13 cellular contexts compared by ENCODE assay signal in the genomic region with DNA sequence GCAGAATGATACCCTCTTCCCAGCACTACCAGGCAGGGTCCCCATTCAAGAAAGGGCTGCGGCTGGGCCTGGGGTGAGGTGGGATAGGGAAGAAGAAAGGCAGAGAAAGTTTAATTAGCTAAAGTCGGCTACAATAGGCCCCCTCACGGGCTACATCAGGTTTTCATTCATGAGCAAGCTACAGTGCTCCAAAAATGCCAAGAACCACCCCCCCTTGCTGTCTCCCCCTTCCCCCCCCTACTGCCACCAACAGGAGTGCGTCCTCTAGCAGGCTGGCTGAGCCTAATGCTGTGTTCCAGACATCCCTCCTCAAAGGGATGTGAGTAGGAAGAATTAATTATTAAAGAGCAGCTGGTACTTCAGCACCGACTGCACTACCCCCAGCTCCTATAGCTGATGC. TPM values are rescaled to one million over a fixed set of nuclear protein-coding genes. Genes with fewer than 3 reads are reported as not detected.
DNase-seq lines count a peak whose midpoint lies in the region; ATAC-seq and TF ChIP-seq lines count a peak whose summit lies in the region.
"Had no signal": no experiment of that assay in that cellular context is flagged by ENCODE, and none has a peak within 500 bp of the region (broad histone marks: within the 10 kb centered on the region; RNA-seq: fewer than 3 reads in every experiment).

No MANE protein-coding gene starts in this region.

- POLR2A ChIA-PET in HCT116 (lab: Charles Lee) = no interaction called here
- POLR2A ChIA-PET in activated CD8-positive, alpha-beta T cell treated with anti-CD3 and anti-CD28 coated beads, Interleukin-2, amount 10 ng/mL, durations not matched to agents 7 days and 5 days (lab: Charles Lee) = interaction anchor here (4.2 kb wide), 1 partner anchor 9 kb away, joined by 33 read pairs; no protein-coding TSS in a partner anchor

- TF ChIP-seq CTCF in HCT116 (IDR thresholded peaks at IDR 0.05 in 2 of 3, conservative IDR thresholded peaks at IDR 0.05 in 1 of 3; ENCODE audit: borderline replicate concordance in 1 of 3, insufficient read depth in 1 of 3, low read depth in 2 of 3, low read length in 2 of 3) = no peak
- no peak for TF ChIP-seq CTCF in brain (conservative IDR thresholded peaks at IDR 0.05)
- no peak for TF ChIP-seq CTCF in nephron (IDR thresholded peaks at IDR 0.05; ENCODE audit: unreplicated experiment in 3 of 3)
- TF ChIP-seq CTCF in brain microvascular endothelial cell (IDR thresholded peaks at IDR 0.05; ENCODE audit: low read depth, low read length, missing control alignments) = no peak

- H3K4me2 ChIP-seq in HCT116 (ENCODE audit: low read length) = peak overlapping the region; percentile 82; the same call in 1 of the 2 replicates

- ATAC-seq in HCT116 = no peak
- no peak for ATAC-seq in HG02642 (IDR thresholded peaks at IDR 0.05; ENCODE audit: poor library complexity, unreplicated experiment)
- ATAC-seq in activated CD8-positive, alpha-beta T cell treated with anti-CD3 and anti-CD28 coated beads, Interleukin-2, amount 10 ng/mL, durations not matched to agents 7 days and 5 days = no peak

- H3K4me3 Mint-ChIP-seq in brain (peak overlapping the region; percentile 92 to 99 (median 98)), nephron (peak overlapping the region; percentile 94 to 96 (median 95))
- no peak overlapping the region for H3K4me3 Mint-ChIP-seq in activated CD8-positive, alpha-beta T cell treated with anti-CD3 and anti-CD28 coated beads, Interleukin-2, amount 10 ng/mL, durations not matched to agents 7 days and 5 days
- H3K4me3 Mint-ChIP-seq: activated naive CD8-positive, alpha-beta T cell treated with anti-CD3 and anti-CD28 coated beads, Interleukin-2, amount 10 ng/mL, durations not matched to agents 7 days and 5 days had no signal

- H3K27me3 ChIP-seq in HCT116 (ENCODE audit: insufficient read depth, low read length) = no peaks in the 10 kb centered on the region
- no peaks in the 10 kb centered on the region for H3K27me3 ChIP-seq in brain microvascular endothelial cell (replicated peaks)

- no peak overlapping the region for H3K4me3 ChIP-seq in HCT116 (replicated peaks in 1 of 2; ENCODE audit: low read depth in 1 of 2, low read length in 2 of 2)
- no peak overlapping the region for H3K4me3 ChIP-seq in brain microvascular endothelial cell (ENCODE audit: low read depth, low read length)

- no peak overlapping the region for H3K9ac ChIP-seq in HCT116 (ENCODE audit: low read length)
- H3K9ac ChIP-seq: KMS-11 had no signal

- H3K9me2 ChIP-seq in HCT116 (ENCODE audit: insufficient read depth) = no peaks in the 10 kb centered on the region

- RAD21 ChIA-PET in HCT116 (lab: Charles Lee; ENCODE audit: low non-redundant PET in 1 of 2, low total read pairs in 2 of 2, uncharacterized antibody in 2 of 2, unreplicated experiment in 2 of 2) = no interaction called here

- no peak for TF ChIP-seq POLR2A in HCT116 (IDR thresholded peaks at IDR 0.05; ENCODE audit: borderline replicate concordance, extremely low read depth, insufficient read depth, insufficient read length)

- CTCF ChIA-PET in HCT116 (lab: Charles Lee) = interaction anchor here (0.8 kb wide), 1 partner anchor 47 kb away, joined by 3 read pairs; no protein-coding TSS in a partner anchor
- CTCF ChIA-PET in activated CD8-positive, alpha-beta T cell treated with anti-CD3 and anti-CD28 coated beads, Interleukin-2, amount 10 ng/mL, durations not matched to agents 7 days and 5 days (lab: Charles Lee) = no interaction called here

- no peaks in the 10 kb centered on the region for H4K20me1 ChIP-seq in HCT116 (ENCODE audit: insufficient read depth)

- peak; percentile 69 for DNase-seq in Ammon's horn (ENCODE audit: low spot score)
- no peak for DNase-seq in HCT116 (ENCODE audit: low read depth, low spot score)
- DNase-seq in activated CD8-positive, alpha-beta T cell treated with anti-CD3 and anti-CD28 coated beads, Interleukin-2, amount 10 ng/mL, durations not matched to agents 7 days and 5 days = no peak
- DNase-seq in activated CD8-positive, alpha-beta memory T cell treated with anti-CD3 and anti-CD28 coated beads, Interleukin-2, amount 50 U/mL, for 4 hours = no peak
- DNase-seq in brain microvascular endothelial cell = no peak
- DNase-seq: activated naive CD8-positive, alpha-beta T cell treated with anti-CD3 and anti-CD28 coated beads, Interleukin-2, amount 10 ng/mL, durations not matched to agents 7 days and 5 days; COR-L47; NCI-H345 had no signal

- H3K4me1 Mint-ChIP-seq in brain = peaks cover 74% of the 10 kb centered on the region
- H3K4me1 Mint-ChIP-seq in nephron = peaks cover 54% of the 10 kb centered on the region
- H3K4me1 Mint-ChIP-seq in activated CD8-positive, alpha-beta T cell treated with anti-CD3 and anti-CD28 coated beads, Interleukin-2, amount 10 ng/mL, durations not matched to agents 7 days and 5 days (ENCODE audit: low read depth) = peaks cover 16% of the 10 kb centered on the region

- H3K9me3 Mint-ChIP-seq in brain (no peaks in the 10 kb centered on the region), nephron (no peaks in the 10 kb centered on the region)
- H3K9me3 Mint-ChIP-seq in activated CD8-positive, alpha-beta T cell treated with anti-CD3 and anti-CD28 coated beads, Interleukin-2, amount 10 ng/mL, durations not matched to agents 7 days and 5 days (ENCODE audit: insufficient read depth) = no peaks in the 10 kb centered on the region
- H3K9me3 Mint-ChIP-seq: activated naive CD8-positive, alpha-beta T cell treated with anti-CD3 and anti-CD28 coated beads, Interleukin-2, amount 10 ng/mL, durations not matched to agents 7 days and 5 days had no signal

- in situ Hi-C loops in brain microvascular endothelial cell (cut with HindIII; ENCODE audit: low pct_ligation_motif_present, low sequenced_read_pairs) = no loop called here

- no peak overlapping the region for H3K27ac ChIP-seq in HCT116 (ENCODE audit: low read depth, low read length)
- no peak overlapping the region for H3K27ac ChIP-seq in brain microvascular endothelial cell
- H3K27ac ChIP-seq: KMS-11 had no signal

- H3K27ac Mint-ChIP-seq in brain (peak overlapping the region; percentile 85 to 99 (median 98)), nephron (peak overlapping the region; percentile 53 to 67 (median 54))
- H3K27ac Mint-ChIP-seq in activated CD8-positive, alpha-beta T cell treated with anti-CD3 and anti-CD28 coated beads, Interleukin-2, amount 10 ng/mL, durations not matched to agents 7 days and 5 days = no peak overlapping the region
- H3K27ac Mint-ChIP-seq: activated naive CD8-positive, alpha-beta T cell treated with anti-CD3 and anti-CD28 coated beads, Interleukin-2, amount 10 ng/mL, durations not matched to agents 7 days and 5 days had no signal

- H2AFZ ChIP-seq in HCT116 (ENCODE audit: low read depth, low read length, poor library complexity, severe bottlenecking) = no peak overlapping the region

- BruUV-seq in HCT116 (replicated peaks; lab: Mats Ljungman, UMichigan) = no TSS peak

- intact Hi-C loops in HCT116 (cut with micrococcal nuclease) = no loop called here

- H3K9me3 ChIP-seq in HCT116 (ENCODE audit: control insufficient read depth in 1 of 2, insufficient read depth in 1 of 2, low read depth in 1 of 2, low read length in 2 of 2) = no peaks in the 10 kb centered on the region

- no peak for TF ChIP-seq RAD21 in HCT116 (IDR thresholded peaks at IDR 0.05; ENCODE audit: low read depth)

- H3K36me3 ChIP-seq in HCT116 (ENCODE audit: control insufficient read depth in 1 of 2, insufficient read depth in 2 of 2, low read length in 2 of 2) (no peaks in the 10 kb centered on the region), brain microvascular endothelial cell (replicated peaks) (no peaks in the 10 kb centered on the region)

- H3K27me3 Mint-ChIP-seq in brain = peaks cover 6% of the 10 kb centered on the region
- no peaks in the 10 kb centered on the region for H3K27me3 Mint-ChIP-seq in nephron (ENCODE audit: low read depth)
- H3K27me3 Mint-ChIP-seq in activated CD8-positive, alpha-beta T cell treated with anti-CD3 and anti-CD28 coated beads, Interleukin-2, amount 10 ng/mL, durations not matched to agents 7 days and 5 days (ENCODE audit: low read depth) = peaks cover 5% of the 10 kb centered on the region

- H3K4me1 ChIP-seq in HCT116 (ENCODE audit: control insufficient read depth in 1 of 2, insufficient read depth in 2 of 2, low read length in 2 of 2) = peaks cover 14 to 36% of the 10 kb centered on the region in 2 experiments

- H3K79me2 ChIP-seq in HCT116 (ENCODE audit: insufficient read depth, low read length) = peaks cover 8% of the 10 kb centered on the region; the same call in 1 of the 2 replicates

- H3K36me3 Mint-ChIP-seq in brain (peaks cover 11% of the 10 kb centered on the region), nephron (ENCODE audit: low read depth) (peaks cover 13% of the 10 kb centered on the region)
- no peaks in the 10 kb centered on the region for H3K36me3 Mint-ChIP-seq in activated CD8-positive, alpha-beta T cell treated with anti-CD3 and anti-CD28 coated beads, Interleukin-2, amount 10 ng/mL, durations not matched to agents 7 days and 5 days (ENCODE audit: low read depth)
- H3K36me3 Mint-ChIP-seq: activated naive CD8-positive, alpha-beta T cell treated with anti-CD3 and anti-CD28 coated beads, Interleukin-2, amount 10 ng/mL, durations not matched to agents 7 days and 5 days had no signal

RNA-seq across cellular contexts. Expression of a gene that starts 2.2 kb away (rescaled TPM):
- total RNA-seq in HCT116 (2021; ENCODE audit: unreplicated experiment) = 32.9 TPM
- polyA plus RNA-seq in HCT116 (2012) = 51.0 and 68.2 TPM in 2 replicates
- polyA plus RNA-seq in brain (ENCODE audit: insufficient read depth, low read depth, low replicate concordance) = 123 TPM
- total RNA-seq in activated CD8-positive, alpha-beta T cell treated with anti-CD3 and anti-CD28 coated beads, Interleukin-2, amount 10 ng/mL, durations not matched to agents 7 days and 5 days = 10 to 100 TPM; 24.0 to 24.9 TPM

RNA-seq across cellular contexts. Expression of a gene that starts 20.5 kb away (rescaled TPM):
- 14.3 TPM for total RNA-seq in HCT116 (2021; ENCODE audit: unreplicated experiment)
- polyA plus RNA-seq in HCT116 (2012) = 8.5 and 11.7 TPM in 2 replicates
- polyA plus RNA-seq in brain (ENCODE audit: insufficient read depth, low read depth, low replicate concordance) = 3.9 TPM
- 10 to 100 TPM; 16.4 to 18.0 TPM for total RNA-seq in activated CD8-positive, alpha-beta T cell treated with anti-CD3 and anti-CD28 coated beads, Interleukin-2, amount 10 ng/mL, durations not matched to agents 7 days and 5 days

RNA-seq across cellular contexts. Expression of a gene that starts 49.3 kb away (rescaled TPM):
- 0.37 TPM for total RNA-seq in HCT116 (2021; ENCODE audit: unreplicated experiment)
- 0.50 and 0.72 TPM in 2 replicates for polyA plus RNA-seq in HCT116 (2012)
- polyA plus RNA-seq in brain (ENCODE audit: insufficient read depth, low read depth, low replicate concordance) = 0.92 TPM
- total RNA-seq in activated CD8-positive, alpha-beta T cell treated with anti-CD3 and anti-CD28 coated beads, Interleukin-2, amount 10 ng/mL, durations not matched to agents 7 days and 5 days = under 1 TPM; 0.26 to 0.42 TPM
- total RNA-seq: SK-MEL-5 had no signal

RNA-seq across cellular contexts. Expression of a gene that starts 50.7 kb away (rescaled TPM):
- 50.6 TPM for total RNA-seq in HCT116 (2021; ENCODE audit: unreplicated experiment)
- 67.8 and 69.6 TPM in 2 replicates for polyA plus RNA-seq in HCT116 (2012)
- 187 TPM for polyA plus RNA-seq in brain (ENCODE audit: insufficient read depth, low read depth, low replicate concordance)
- total RNA-seq in activated CD8-positive, alpha-beta T cell treated with anti-CD3 and anti-CD28 coated beads, Interleukin-2, amount 10 ng/mL, durations not matched to agents 7 days and 5 days = 10 to 100 TPM; 19.3 to 19.7 TPM

RNA-seq across cellular contexts. Expression of a gene that starts 54.7 kb away (rescaled TPM):
- 99.6 TPM for total RNA-seq in HCT116 (2021; ENCODE audit: unreplicated experiment)
- 44.3 and 45.4 TPM in 2 replicates for polyA plus RNA-seq in HCT116 (2012)
- 45.1 TPM for polyA plus RNA-seq in brain (ENCODE audit: insufficient read depth, low read depth, low replicate concordance)
- 10 to 100 TPM; 61.9 to 62.5 TPM for total RNA-seq in activated CD8-positive, alpha-beta T cell treated with anti-CD3 and anti-CD28 coated beads, Interleukin-2, amount 10 ng/mL, durations not matched to agents 7 days and 5 days
